In genomic region chr1:44266400-44267344, GRCh38 we compare ENCODE assay signal across 21 cellular contexts. TPM values are rescaled to one million over a fixed set of nuclear protein-coding genes. Genes with fewer than 3 reads are reported as not detected.
DNase-seq lines count a peak whose midpoint lies in the region; TF ChIP-seq lines count a peak whose summit lies in the region.
"Had no signal": no experiment of that assay in that cellular context is flagged by ENCODE, and none has a peak within 500 bp of the region (broad histone marks: within the 10 kb centered on the region; RNA-seq: fewer than 3 reads in every experiment).

No MANE protein-coding gene starts in this region.

- no peak for TF ChIP-seq CTCF in hepatocyte (IDR thresholded peaks at IDR 0.05; ENCODE audit: poor library complexity)
- no peak for TF ChIP-seq CTCF in nephron progenitor cell (IDR thresholded peaks at IDR 0.05)
- TF ChIP-seq CTCF in sigmoid colon (IDR thresholded peaks at IDR 0.05): no peak

- H3K9me3 Mint-ChIP-seq in nephron progenitor cell: no peaks in the 10 kb centered on the region
- H3K9me3 Mint-ChIP-seq: CD4-positive, alpha-beta T cell; IgD-negative memory B cell had no signal

- H3K4me1 ChIP-seq in hepatocyte (ENCODE audit: insufficient read depth) (peaks cover 33% of the 10 kb centered on the region), sigmoid colon (peaks cover 0 to 11% (median 9%) of the 10 kb centered on the region in 4 donors)
- H3K4me1 ChIP-seq: BE2C had no signal

- H3K27me3 ChIP-seq in hepatocyte (no peaks in the 10 kb centered on the region), sigmoid colon (no peaks in the 10 kb centered on the region)
- H3K27me3 ChIP-seq: BE2C had no signal

- peak; percentile 32 for DNase-seq in DMS153 (lab: John Stamatoyannopoulos, UW)
- DNase-seq in DMS153 treated with DMSO at 0.1 percent for 48 hours (lab: John Stamatoyannopoulos, UW; ENCODE audit: unreplicated experiment): no peak
- peak; percentile 42 for DNase-seq in NCI-H146 (lab: John Stamatoyannopoulos, UW)
- DNase-seq in hepatocyte (ENCODE audit: low spot score): no peak
- no peak for DNase-seq in nephron progenitor cell
- no peak for DNase-seq in G401 (ENCODE audit: low spot score)
- DNase-seq in activated CD8-positive, alpha-beta memory T cell treated with anti-CD3 and anti-CD28 coated beads, Interleukin-2, amount 50 U/mL, for 48 hours: no peak
- no peak for DNase-seq in sigmoid colon
- DNase-seq: BE2C; Calu3; CD4-positive, alpha-beta T cell; DND-41; GDM1; GM23248; NCI-H2107; NCI-H226; NCI-H526 treated with DMSO at 0.1 percent for 48 hours had no signal

- no peaks in the 10 kb centered on the region for H3K9me2 ChIP-seq in hepatocyte (replicated peaks; ENCODE audit: insufficient read depth)

- H3K4me1 Mint-ChIP-seq in nephron progenitor cell: peaks cover 56% of the 10 kb centered on the region

- peaks cover 40% of the 10 kb centered on the region for H3K36me3 Mint-ChIP-seq in nephron progenitor cell (ENCODE audit: low read depth)

- TF ChIP-seq POLR2A in sigmoid colon (IDR thresholded peaks at IDR 0.05): no peak

- intact Hi-C loops in sigmoid colon (cut with DNase I): no loop called here

- WGBS in hepatocyte (ENCODE audit: low lambda C conversion rate, missing lambda C conversion rate): 84% methylated on average over 6 of the region's 6 CpGs
- WGBS in sigmoid colon, 2 donors: 18 to 73% methylated on average over 6 of the region's 6 CpGs

- peaks cover 7% of the 10 kb centered on the region for H3K27me3 Mint-ChIP-seq in nephron progenitor cell (ENCODE audit: low read depth, poor library complexity)
- H3K27me3 Mint-ChIP-seq: CD4-positive, alpha-beta T cell; IgD-negative memory B cell had no signal

- H3K4me2 ChIP-seq in hepatocyte: no peak overlapping the region

- no peak for TF ChIP-seq EP300 in sigmoid colon (IDR thresholded peaks at IDR 0.05)

- H3K4me3 ChIP-seq in hepatocyte (no peak overlapping the region), sigmoid colon (no peak overlapping the region)
- H3K4me3 ChIP-seq: GM12878, GM23248, SK-N-MC had no signal

- H4K20me1 ChIP-seq in hepatocyte (ENCODE audit: insufficient read depth, poor library complexity, severe bottlenecking): no peaks in the 10 kb centered on the region

- H3K79me2 ChIP-seq in hepatocyte: no peaks in the 10 kb centered on the region

- no peaks in the 10 kb centered on the region for H3K9me3 ChIP-seq in hepatocyte (ENCODE audit: low read depth)
- no peaks in the 10 kb centered on the region for H3K9me3 ChIP-seq in sigmoid colon
- H3K9me3 ChIP-seq: BE2C had no signal

- no peaks in the 10 kb centered on the region for H3K36me3 ChIP-seq in hepatocyte (replicated peaks; ENCODE audit: insufficient read depth, low read depth)
- H3K36me3 ChIP-seq in sigmoid colon: no peaks in the 10 kb centered on the region
- H3K36me3 ChIP-seq: BE2C had no signal

- peak overlapping the region; percentile 38 for H3K27ac ChIP-seq in hepatocyte
- no peak overlapping the region for H3K27ac ChIP-seq in sigmoid colon
- H3K27ac ChIP-seq: 22Rv1, GM23248, SK-N-MC had no signal

- H3K27ac Mint-ChIP-seq in nephron progenitor cell: peak overlapping the region; percentile 47
- H3K27ac Mint-ChIP-seq: CD4-positive, alpha-beta T cell; IgD-negative memory B cell had no signal

- no peak overlapping the region for H3K4me3 Mint-ChIP-seq in nephron progenitor cell
- H3K4me3 Mint-ChIP-seq: CD4-positive, alpha-beta T cell; IgD-negative memory B cell had no signal

- in situ Hi-C loops in G401 (cut with HindIII; ENCODE audit: low sequenced_read_pairs): no loop called here

- no peak overlapping the region for H2AFZ ChIP-seq in hepatocyte
- H2AFZ ChIP-seq: GM23248 had no signal

RNA-seq across cellular contexts. Expression of gene DMAP1, which starts 53.4 kb away (rescaled TPM):
- total RNA-seq in hepatocyte (28.8 and 34.4 TPM in 2 replicates), sigmoid colon (10 to 100 TPM; 32.3 to 67.0 (median 40.9) TPM)
- polyA plus RNA-seq in hepatocyte (46.7 and 61.8 TPM in 2 replicates), sigmoid colon (10 to 100 TPM; 23.6 to 40.9 (median 27.6) TPM)
- total RNA-seq in G401 (2014; rRNA removed; shearing (Covaris generic)): 39.5 and 43.0 TPM in 2 replicates

Comparison
In these comparisons a context has a peak if more than half of its experiments do, and no peak if none do; other contexts are left out.
1. DNase-seq: peak in DMS153 (single experiment) and NCI-H146 (single experiment); none in DMS153 treated with DMSO at 0.1 percent for 48 hours (single experiment), hepatocyte (single experiment), nephron progenitor cell (single experiment), G401 (single experiment), activated CD8-positive, alpha-beta memory T cell treated with anti-CD3 and anti-CD28 coated beads, Interleukin-2, amount 50 U/mL, for 48 hours (single experiment) and sigmoid colon (single experiment).